ENCODE assay signal across 25 cellular contexts in genomic region chr12:3081886-3082285, GRCh38. TPM values are rescaled to one million over a fixed set of nuclear protein-coding genes. Genes with fewer than 3 reads are reported as not detected.
"Had no signal": no experiment of that assay in that cellular context is flagged by ENCODE, and none has a peak within 500 bp of the region (broad histone marks: within the 10 kb centered on the region; RNA-seq: fewer than 3 reads in every experiment).

No MANE protein-coding gene starts in this region.

- H3K27ac ChIP-seq: brain microvascular endothelial cell, cardiac muscle cell, SJSA1 had no signal

- DNase-seq: activated CD4-positive, alpha-beta T cell treated with anti-CD3 and anti-CD28 coated beads for 48 hours; activated CD4-positive, alpha-beta T cell treated with anti-CD3 and anti-CD28 coated beads, Interleukin-2, amount 50 U/mL, for 4 hours; activated CD4-positive, CD25-positive, alpha-beta regulatory T cell treated with anti-CD3 and anti-CD28 coated beads, Interleukin-2, amount 50 U/mL, for 72 hours; activated CD8-positive, alpha-beta memory T cell treated with anti-CD3 and anti-CD28 coated beads, Interleukin-2, amount 50 U/mL, for 48 hours; activated CD8-positive, alpha-beta T cell treated with anti-CD3 and anti-CD28 coated beads, Interleukin-2, amount 10 ng/mL, durations not matched to agents 7 days and 5 days; activated naive CD4-positive, alpha-beta T cell; activated T-cell treated with anti-CD3 and anti-CD28 coated beads, Interleukin-2, amount 50 U/mL, for 1 hour; brain microvascular endothelial cell; cerebellar nuclear complex; Kasumi-1; NCI-H1105 treated with DMSO at 0.1 percent for 48 hours; NCI-H1436 treated with DMSO at 0.1 percent for 48 hours; NCI-H187; NCI-H2081; NCI-H446; NCI-H524; PC-3; SHP77; SW 1271 had no signal

- H3K4me3 ChIP-seq: cardiac muscle cell, SJSA1 had no signal

- H3K27me3 ChIP-seq: brain microvascular endothelial cell, cardiac muscle cell, SJSA1 had no signal

- H3K9me3 ChIP-seq: SJSA1 had no signal

- H3K27ac Mint-ChIP-seq: activated naive CD8-positive, alpha-beta T cell; WTC11 had no signal

- H3K36me3 ChIP-seq: brain microvascular endothelial cell, cardiac muscle cell, SJSA1 had no signal

- ATAC-seq: activated CD8-positive, alpha-beta T cell treated with anti-CD3 and anti-CD28 coated beads, Interleukin-2, amount 10 ng/mL, durations not matched to agents 7 days and 5 days; PC-3; SK-N-SH treated with all-trans-retinoic acid at 6 μM for 48 hours; WTC11 had no signal

- H3K36me3 Mint-ChIP-seq: activated naive CD8-positive, alpha-beta T cell had no signal

RNA-seq across cellular contexts. Expression of gene TSPAN9, which starts 4.7 kb away (rescaled TPM):
- total RNA-seq: activated CD8-positive, alpha-beta T cell treated with anti-CD3 and anti-CD28 coated beads, Interleukin-2, amount 10 ng/mL, durations not matched to agents 7 days and 5 days; T-helper 1 cell treated with Interleukin-12 subunit alpha and Interleukin-12 subunit beta and Interleukin-4 antibody, amounts not matched to agents 30 ng/mL and 1 ng/mL, for 36 hours had no signal
